ENCODE assay signal across 8 cellular contexts in genomic region chr1:70685300-70686286, GRCh38.
DNase-seq lines count a peak whose midpoint lies in the region; ATAC-seq and TF ChIP-seq lines count a peak whose summit lies in the region.

No MANE protein-coding gene starts in this region.

- H3K4me1 ChIP-seq in OCI-LY1 (ENCODE audit: insufficient read depth, low read length, severe bottlenecking) (no peaks in the 10 kb centered on the region), psoas muscle (no peaks in the 10 kb centered on the region)

- H3K36me3 ChIP-seq in OCI-LY1 (ENCODE audit: insufficient read depth, low read length) (no peaks in the 10 kb centered on the region), psoas muscle (ENCODE audit: insufficient read depth in 1 of 2, low read depth in 1 of 2) (no peaks in the 10 kb centered on the region)

- no peak overlapping the region for H3K9ac ChIP-seq in OCI-LY1 (ENCODE audit: low read length)

- H3K4me2 ChIP-seq in OCI-LY1 (ENCODE audit: low read length): no peak overlapping the region

- DNase-seq in HUDEP-2 (lab: John Stamatoyannopoulos, UW; ENCODE audit: unreplicated experiment in 76 of 76) (peak in 64 of 76 experiments; percentile 4 to 75 (median 38)), Right ventricle myocardium superior (no peak), psoas muscle (peak; percentile 33 to 53), HuH-7.5 (ENCODE audit: low spot score) (no peak)

- peaks cover 2% of the 10 kb centered on the region for H3K27me3 Mint-ChIP-seq in activated T-helper 17 cell treated with anti-CD3 and anti-CD28 coated beads, Interleukin-2, amount 50 U/mL, for 72 hours

- WGBS in psoas muscle, 3 donors: 58 to 70% (median 59%) methylated on average over 13 of the region's 13 CpGs

- no peaks in the 10 kb centered on the region for H3K79me2 ChIP-seq in OCI-LY1 (ENCODE audit: insufficient read depth, low read length)

- no peaks in the 10 kb centered on the region for H3F3A ChIP-seq in OCI-LY1 (ENCODE audit: insufficient read depth, low read length)

- H3K9me3 Mint-ChIP-seq in activated T-helper 17 cell treated with anti-CD3 and anti-CD28 coated beads, Interleukin-2, amount 50 U/mL, for 72 hours: no peaks in the 10 kb centered on the region

- TF ChIP-seq CTCF in GM12801 (IDR thresholded peaks at IDR 0.05; ENCODE audit: extremely low read depth, insufficient read length) (peak; percentile 7), OCI-LY1 (IDR thresholded peaks at IDR 0.05; ENCODE audit: low read length) (peak; percentile 85), psoas muscle (IDR thresholded peaks at IDR 0.05) (peak; percentile 61)

- no peak overlapping the region for H3K27ac ChIP-seq in OCI-LY1 (ENCODE audit: low read depth, low read length, poor library complexity, severe bottlenecking)
- no peak overlapping the region for H3K27ac ChIP-seq in psoas muscle

- H3K27me3 ChIP-seq in OCI-LY1 (ENCODE audit: insufficient read depth, low read length) (no peaks in the 10 kb centered on the region), psoas muscle (ENCODE audit: insufficient read depth in 3 of 3, low read length in 2 of 3) (no peaks in the 10 kb centered on the region)

- intact Hi-C loops in Right ventricle myocardium superior (cut with DNase I): loop anchor here (5.0 to 10.0 kb wide), 2 partner anchors 209 to 362 kb away; partner anchors contain the start of gene PTGER3
- intact Hi-C loops in psoas muscle (cut with DNase I): loop anchor here in 1 of 2 donors (5.0 kb wide), 1 partner anchor 367 kb away; no protein-coding TSS in a partner anchor

- no peak overlapping the region for H3K4me3 Mint-ChIP-seq in activated T-helper 17 cell treated with anti-CD3 and anti-CD28 coated beads, Interleukin-2, amount 50 U/mL, for 72 hours

- no peaks in the 10 kb centered on the region for H4K20me1 ChIP-seq in OCI-LY1 (ENCODE audit: insufficient read depth, low read length)

- H3K27ac Mint-ChIP-seq in activated T-helper 17 cell treated with anti-CD3 and anti-CD28 coated beads, Interleukin-2, amount 50 U/mL, for 72 hours: no peak overlapping the region

- H3K4me1 Mint-ChIP-seq in activated T-helper 17 cell treated with anti-CD3 and anti-CD28 coated beads, Interleukin-2, amount 50 U/mL, for 72 hours: no peaks in the 10 kb centered on the region

- no peaks in the 10 kb centered on the region for H3K9me2 ChIP-seq in OCI-LY1 (ENCODE audit: low read depth, low read length)

- ATAC-seq in GM21786 (IDR thresholded peaks at IDR 0.05; ENCODE audit: unreplicated experiment) (peak; percentile 99), Right ventricle myocardium superior (ENCODE audit: poor library complexity) (peak; percentile 93), psoas muscle (peak in 3 of 4 donors; percentile 65 to 78 (median 68))
- ATAC-seq in activated T-helper 17 cell treated with anti-CD3 and anti-CD28 coated beads, Interleukin-2, amount 50 U/mL, for 72 hours (replicated peaks): peak; percentile 50

- H3K9me3 ChIP-seq in OCI-LY1 (ENCODE audit: low read length) (no peaks in the 10 kb centered on the region), psoas muscle (no peaks in the 10 kb centered on the region)

- H2AFZ ChIP-seq in OCI-LY1 (ENCODE audit: low read length): no peak overlapping the region

- H3K4me3 ChIP-seq in OCI-LY1 (ENCODE audit: low read depth, low read length, poor library complexity, severe bottlenecking): no peak overlapping the region
- H3K4me3 ChIP-seq in psoas muscle: no peak overlapping the region

- no peaks in the 10 kb centered on the region for H3K36me3 Mint-ChIP-seq in activated T-helper 17 cell treated with anti-CD3 and anti-CD28 coated beads, Interleukin-2, amount 50 U/mL, for 72 hours (ENCODE audit: low read depth)

Comparison
In these comparisons a context has a peak if more than half of its experiments do, and no peak if none do; other contexts are left out.
1. CTCF ChIP-seq: peak in every context shown above with its lines; median percentile 85 in OCI-LY1; 61 in psoas muscle; 7 in GM12801.
2. DNase-seq: peak in HUDEP-2 (64 of 76) and psoas muscle (2 of 2); none in Right ventricle myocardium superior (single experiment) and HuH-7.5 (single experiment).
3. Peak in every context shown above with its lines, with median percentiles within 50 percentile points of each other: ATAC-seq.